In genomic region chr10:52814506-52814905, GRCh38 we compare ENCODE assay signal across 21 cellular contexts. TPM values are rescaled to one million over a fixed set of nuclear protein-coding genes. Genes with fewer than 3 reads are reported as not detected.
DNase-seq lines count a peak whose midpoint lies in the region; ATAC-seq and TF ChIP-seq lines count a peak whose summit lies in the region.
"Had no signal": no experiment of that assay in that cellular context is flagged by ENCODE, and none has a peak within 500 bp of the region (broad histone marks: within the 10 kb centered on the region; RNA-seq: fewer than 3 reads in every experiment).

No MANE protein-coding gene starts in this region.

- no peak overlapping the region for H3K27ac Mint-ChIP-seq in MCF 10A (ENCODE audit: low read depth, unreplicated experiment)
- H3K27ac Mint-ChIP-seq: effector memory CD8-positive, alpha-beta T cell had no signal

- H3K9me3 Mint-ChIP-seq in MCF 10A (ENCODE audit: unreplicated experiment), result no peaks in the 10 kb centered on the region

- H3K9me2 ChIP-seq in Loucy (replicated peaks; ENCODE audit: low read depth, low read length), result no peaks in the 10 kb centered on the region

- H3K27me3 Mint-ChIP-seq in MCF 10A (ENCODE audit: insufficient read depth, unreplicated experiment), result no peaks in the 10 kb centered on the region
- H3K27me3 Mint-ChIP-seq: effector memory CD8-positive, alpha-beta T cell had no signal

- H3K4me2 ChIP-seq in Loucy (ENCODE audit: low read depth, low read length, poor library complexity, severe bottlenecking), result peak overlapping the region; percentile 48

- DNase-seq in GM06990 (ENCODE audit: extremely low read depth, insufficient read length), result peak; percentile 2
- DNase-seq in GM19240 (ENCODE audit: insufficient read length, low spot score), result peak; percentile 6
- no peak for DNase-seq in HK-2 (ENCODE audit: unreplicated experiment)
- no peak for DNase-seq in activated naive CD4-positive, alpha-beta T cell (lab: John Stamatoyannopoulos, UW)
- no peak for DNase-seq in MCF 10A (ENCODE audit: unreplicated experiment)
- DNase-seq in left ventricle myocardium superior, result no peak
- DNase-seq: activated CD4-positive, alpha-beta T cell treated with anti-CD3 and anti-CD28 coated beads for 4 hours; activated T-cell treated with anti-CD3 and anti-CD28 coated beads, Interleukin-2, amount 50 U/mL, for 4 hours; Caco-2; central memory CD4-positive, alpha-beta T cell; effector memory CD8-positive, alpha-beta T cell; H7; left ventricle myocardium inferior; pancreas; Right ventricle myocardium superior; stimulated activated naive CD4-positive, alpha-beta T cell; upper lobe of right lung had no signal

- no peaks in the 10 kb centered on the region for H4K20me1 ChIP-seq in Loucy (ENCODE audit: insufficient read depth, low read length, poor library complexity, severe bottlenecking)

- no peak for TF ChIP-seq CTCF in GM06990 (IDR thresholded peaks at IDR 0.05; ENCODE audit: insufficient read depth, low read length, poor library complexity, severe bottlenecking)
- TF ChIP-seq CTCF in Loucy (conservative IDR thresholded peaks at IDR 0.05; ENCODE audit: low read length), result no peak
- TF ChIP-seq CTCF in MCF 10A (IDR thresholded peaks at IDR 0.05; ENCODE audit: unreplicated experiment), result no peak

- H3K36me3 ChIP-seq in GM06990 (ENCODE audit: control insufficient read depth, insufficient read depth, low read length) (no peaks in the 10 kb centered on the region), Loucy (ENCODE audit: insufficient read depth, low read length) (no peaks in the 10 kb centered on the region)
- H3K36me3 ChIP-seq: left ventricle myocardium inferior, pancreas, upper lobe of right lung had no signal

- ATAC-seq in HG02588 (IDR thresholded peaks at IDR 0.05; ENCODE audit: unreplicated experiment) (peak; percentile 53), left ventricle myocardium superior (no peak)
- ATAC-seq: activated T-cell treated with anti-CD3 and anti-CD28 coated beads, Interleukin-2, amount 50 U/mL, for 4 hours; effector memory CD8-positive, alpha-beta T cell; pancreas; upper lobe of right lung had no signal

- no peaks in the 10 kb centered on the region for H3K27me3 ChIP-seq in GM06990 (replicated peaks; ENCODE audit: control insufficient read depth, insufficient read depth, low read length)
- no peaks in the 10 kb centered on the region for H3K27me3 ChIP-seq in Loucy (ENCODE audit: insufficient read depth, low read length, poor library complexity, severe bottlenecking)
- H3K27me3 ChIP-seq: pancreas, upper lobe of right lung had no signal

- CTCF ChIA-PET in MCF 10A (lab: Yijun Ruan, JAX), result interaction anchor here (1.4 kb wide), 1 partner anchor 70 kb away, joined by 6 read pairs; no protein-coding TSS in a partner anchor

- peaks cover 6% of the 10 kb centered on the region for H3K4me1 Mint-ChIP-seq in MCF 10A (ENCODE audit: insufficient read depth, unreplicated experiment)

- POLR2A ChIA-PET in MCF 10A (lab: Yijun Ruan, JAX), result no interaction called here

- no TSS peak for BruUV-seq in MCF 10A (replicated peaks; lab: Mats Ljungman, UMichigan)

- no peak overlapping the region for H3K9ac ChIP-seq in Loucy (ENCODE audit: low read depth, low read length, poor library complexity, severe bottlenecking)

- peak overlapping the region; percentile 73 for H2AFZ ChIP-seq in Loucy (ENCODE audit: low read length)

- H3K36me3 Mint-ChIP-seq in MCF 10A (ENCODE audit: insufficient read depth, unreplicated experiment), result no peaks in the 10 kb centered on the region

- H3F3A ChIP-seq in Loucy (ENCODE audit: low read depth), result no peaks in the 10 kb centered on the region

- H3K9me3 ChIP-seq in Loucy (ENCODE audit: insufficient read depth, low read depth, low read length), result no peaks in the 10 kb centered on the region
- H3K9me3 ChIP-seq: left ventricle myocardium inferior, pancreas, upper lobe of right lung had no signal

- no peak overlapping the region for H3K4me3 Mint-ChIP-seq in MCF 10A (ENCODE audit: unreplicated experiment)
- H3K4me3 Mint-ChIP-seq: activated T-cell treated with anti-CD3 and anti-CD28 coated beads, Interleukin-2, amount 50 U/mL, for 4 hours; effector memory CD8-positive, alpha-beta T cell had no signal

- intact Hi-C loops in MCF 10A (cut with micrococcal nuclease) (no loop called here), left ventricle myocardium superior (cut with micrococcal nuclease) (no loop called here)

- peaks cover 22% of the 10 kb centered on the region for H3K4me1 ChIP-seq in Loucy (ENCODE audit: insufficient read depth, low read length, poor library complexity, severe bottlenecking)
- H3K4me1 ChIP-seq: left ventricle myocardium inferior, pancreas, upper lobe of right lung had no signal

- H3K4me3 ChIP-seq in GM06990 (replicated peaks; ENCODE audit: low read depth, low read length) (no peak overlapping the region), Loucy (ENCODE audit: low read length, poor library complexity, severe bottlenecking) (peak overlapping the region; percentile 41)
- H3K4me3 ChIP-seq: left ventricle myocardium inferior, pancreas, upper lobe of right lung had no signal

- H3K79me2 ChIP-seq in Loucy (ENCODE audit: insufficient read depth, low read length), result no peaks in the 10 kb centered on the region

RNA-seq across cellular contexts. Expression of gene MBL2, which starts 41.9 kb away (rescaled TPM):
- not detected in 2 replicates for total RNA-seq in MCF 10A (2022)
- total RNA-seq in left ventricle myocardium superior, result not detected
- total RNA-seq: activated T-cell treated with anti-CD3 and anti-CD28 coated beads, Interleukin-2, amount 50 U/mL, for 4 hours; H7; left ventricle myocardium inferior; Right ventricle myocardium superior; skeletal muscle tissue; T-helper 2 cell treated with Interferon-gamma antibody and Interleukin-4, amounts not matched to agents 100 ng/mL and 5 ng/mL, for 36 hours; upper lobe of right lung had no signal

Comparison
In these comparisons a context has a peak if more than half of its experiments do, and no peak if none do; other contexts are left out.
1. DNase-seq: peak in GM06990 (single experiment) and GM19240 (single experiment); none in HK-2 (single experiment), activated naive CD4-positive, alpha-beta T cell (0 of 4), MCF 10A (single experiment) and left ventricle myocardium superior (single experiment).